ENCODE assay signal across 27 cellular contexts in genomic region chr2:188440849-188441248, GRCh38.
"Had no signal": no experiment of that assay in that cellular context is flagged by ENCODE, and none has a peak within 500 bp of the region (broad histone marks: within the 10 kb centered on the region; RNA-seq: fewer than 3 reads in every experiment).

No MANE protein-coding gene starts in this region.

- H2AFZ ChIP-seq: hepatocyte had no signal

- DNase-seq: islet precursor cell; left ventricle myocardium inferior; mesendoderm; naive B cell; natural killer cell; nucleus accumbens; pancreas; posterior cingulate gyrus; retina; right cardiac atrium; stimulated activated CD4-positive, alpha-beta T cell treated with anti-CD3 and anti-CD28 coated beads, Interleukin-12 subunit alpha, Interleukin-12 subunit beta, amount 100 ng/mL, for 4 hours; stimulated activated CD4-positive, alpha-beta T cell treated with anti-CD3 and anti-CD28 coated beads, Interleukin-15, amount 100 ng/mL, for 24 hours; stimulated activated CD4-positive, alpha-beta T cell treated with anti-CD3 and anti-CD28 coated beads, Interleukin-2, amount 100 ng/mL, for 24 hours; stimulated activated CD4-positive, alpha-beta T cell treated with anti-CD3 and anti-CD28 coated beads, Interleukin-4, amount 100 ng/mL, for 1 hour; stimulated activated naive B cell treated with anti-CD40 and anti-IgM and Interleukin-4, amounts not matched to agents 10 μg/mL and 1 μg/mL and 100 μg/mL, for 72 hours; stimulated activated naive CD8-positive, alpha-beta T cell treated with anti-CD3 and anti-CD28 coated beads, Interleukin-15, Interleukin-2, amounts not matched to agents 100 U/mL and 50 U/mL, for 24 hours; stomach; testis; thyroid gland; trophoblast cell had no signal

- ATAC-seq: natural killer cell; pancreas; right cardiac atrium; sciatic nerve; stimulated activated naive B cell treated with anti-CD40 and anti-IgM and Interleukin-4, amounts not matched to agents 10 μg/mL and 1 μg/mL and 100 μg/mL, for 72 hours; stimulated activated naive CD8-positive, alpha-beta T cell treated with anti-CD3 and anti-CD28 coated beads, Interleukin-15, Interleukin-2, amounts not matched to agents 100 U/mL and 50 U/mL, for 24 hours had no signal

- H3K27me3 Mint-ChIP-seq: naive B cell; stimulated activated naive B cell treated with anti-CD40 and anti-IgM and Interleukin-4, amounts not matched to agents 10 μg/mL and 1 μg/mL and 100 μg/mL, for 72 hours had no signal

- H3K27me3 ChIP-seq: hepatocyte, pancreas, stomach, testis, thyroid gland, vagina had no signal

- H3K4me3 Mint-ChIP-seq: mesothelial cell of epicardium; naive B cell; natural killer cell; stimulated activated naive B cell treated with anti-CD40 and anti-IgM and Interleukin-4, amounts not matched to agents 10 μg/mL and 1 μg/mL and 100 μg/mL, for 72 hours had no signal

- H3K36me3 ChIP-seq: left ventricle myocardium inferior, pancreas, prostate gland, stomach, thyroid gland, vagina had no signal

- H3K36me3 Mint-ChIP-seq: naive B cell; stimulated activated naive B cell treated with anti-CD40 and anti-IgM and Interleukin-4, amounts not matched to agents 10 μg/mL and 1 μg/mL and 100 μg/mL, for 72 hours had no signal

- H3K27ac Mint-ChIP-seq: mesothelial cell of epicardium; naive B cell; natural killer cell; stimulated activated naive B cell treated with anti-CD40 and anti-IgM and Interleukin-4, amounts not matched to agents 10 μg/mL and 1 μg/mL and 100 μg/mL, for 72 hours had no signal

- H3K4me1 ChIP-seq: left ventricle myocardium inferior, pancreas, prostate gland, testis, thyroid gland, vagina had no signal

- H3K4me2 ChIP-seq: hepatocyte had no signal

- H3K27ac ChIP-seq: hepatocyte, left ventricle myocardium inferior, pancreas, prostate gland, skin epidermis, stomach, testis, thyroid gland, vagina had no signal

- H3K4me1 Mint-ChIP-seq: naive B cell; natural killer cell; stimulated activated naive B cell treated with anti-CD40 and anti-IgM and Interleukin-4, amounts not matched to agents 10 μg/mL and 1 μg/mL and 100 μg/mL, for 72 hours had no signal

- H3K4me3 ChIP-seq: hepatocyte, left ventricle myocardium inferior, lung, pancreas, prostate gland, skin epidermis, stomach, testis, thyroid gland, vagina had no signal
